9 cellular contexts compared by ENCODE assay signal in the genomic region with DNA sequence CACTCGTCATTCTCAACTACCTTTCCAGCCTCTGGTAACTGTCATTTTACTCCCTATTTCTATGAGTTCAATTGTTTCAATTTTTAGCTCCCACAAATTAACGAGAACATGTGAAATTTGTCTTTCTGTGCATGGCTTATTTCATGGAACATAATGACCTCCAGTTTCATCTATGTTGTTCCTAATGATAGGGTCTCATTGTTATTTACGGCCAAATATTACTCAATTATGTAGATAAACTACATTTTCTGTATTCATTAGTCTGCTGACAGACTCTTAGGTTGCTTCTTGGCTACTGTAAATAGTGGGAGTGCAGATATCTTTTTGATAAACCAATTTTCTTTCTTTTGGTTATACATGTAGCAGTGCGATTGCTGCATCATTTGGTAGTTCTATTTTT.
"Had no signal": no experiment of that assay in that cellular context is flagged by ENCODE, and none has a peak within 500 bp of the region (broad histone marks: within the 10 kb centered on the region; RNA-seq: fewer than 3 reads in every experiment).

No MANE protein-coding gene starts in this region.

- H3K4me1 ChIP-seq: HAP-1 had no signal

- DNase-seq: GM23248, GOT3, H7, H9, HCEC 1CT, HFFc6 had no signal

- H3K4me3 ChIP-seq: GM23248, GM23338, HAP-1 had no signal

- H3K4me2 ChIP-seq: GM23338 had no signal

- H3K9ac ChIP-seq: GM23248 had no signal

- H3K9me3 ChIP-seq: HAP-1 had no signal

- H3K36me3 ChIP-seq: HAP-1 had no signal

- ATAC-seq: GM23338, HCT116 had no signal

- H2AFZ ChIP-seq: GM23248, GM23338 had no signal

- H3K27ac ChIP-seq: GM23248 had no signal
